Comparison of ENCODE assay signal across 33 cellular contexts in genomic region chr6:150739711-150740349, GRCh38.
A peak's percentile ranks its signal among the peaks of the same experiment; 100 is the strongest.
DNase-seq lines count a peak whose midpoint lies in the region; FAIRE-seq and TF ChIP-seq lines count a peak whose summit lies in the region.
"Had no signal": no experiment of that assay in that cellular context is flagged by ENCODE, and none has a peak within 500 bp of the region (broad histone marks: within the 10 kb centered on the region; RNA-seq: fewer than 3 reads in every experiment).

No MANE protein-coding gene starts in this region.

- H3K36me3 ChIP-seq in breast epithelium (no peaks in the 10 kb centered on the region), astrocyte (ENCODE audit: insufficient read depth, low read length) (no peaks in the 10 kb centered on the region), hepatocyte (replicated peaks; ENCODE audit: insufficient read depth, low read depth) (no peaks in the 10 kb centered on the region)
- H3K36me3 ChIP-seq: adrenal gland, BE2C, cardiac muscle cell, tibial artery had no signal

- H3K4me1 ChIP-seq in breast epithelium (no peaks in the 10 kb centered on the region), astrocyte (ENCODE audit: insufficient read depth, low read length) (peaks cover 4% of the 10 kb centered on the region), hepatocyte (ENCODE audit: insufficient read depth) (peaks cover 7% of the 10 kb centered on the region)
- H3K4me1 ChIP-seq: adrenal gland, BE2C, tibial artery had no signal

- H3K4me2 ChIP-seq in astrocyte (ENCODE audit: low read length) (peak overlapping the region; percentile 15), hepatocyte (no peak overlapping the region)

- POLR2A ChIA-PET in MCF 10A (lab: Yijun Ruan, JAX) = interaction anchor here (1.0 kb wide), 1 partner anchor 75 kb away, joined by 3 read pairs; no protein-coding TSS in a partner anchor

- H3K4me3 ChIP-seq in breast epithelium = no peak overlapping the region
- H3K4me3 ChIP-seq in astrocyte (ENCODE audit: insufficient read depth, low read depth, low read length) = no peak overlapping the region
- no peak overlapping the region for H3K4me3 ChIP-seq in hepatocyte
- H3K4me3 ChIP-seq: adrenal gland, cardiac muscle cell, GM12878, tibial artery had no signal

- H3K27me3 ChIP-seq in breast epithelium (no peaks in the 10 kb centered on the region), astrocyte (ENCODE audit: insufficient read depth, low read length) (no peaks in the 10 kb centered on the region), hepatocyte (no peaks in the 10 kb centered on the region)
- H3K27me3 ChIP-seq: cardiac muscle cell, tibial artery had no signal

- H4K20me1 ChIP-seq in astrocyte (ENCODE audit: insufficient read depth, low read length) = peaks cover 8% of the 10 kb centered on the region
- H4K20me1 ChIP-seq in hepatocyte (ENCODE audit: insufficient read depth, poor library complexity, severe bottlenecking) = no peaks in the 10 kb centered on the region

- CTCF ChIA-PET in MCF 10A (lab: Yijun Ruan, JAX) = interaction anchor here (0.8 to 1.1 kb wide), 2 partner anchors 71 to 321 kb away, joined by 3 to 4 read pairs; no protein-coding TSS in a partner anchor

- no TSS peak for BruUV-seq in MCF 10A (replicated peaks; lab: Mats Ljungman, UMichigan)

- no peaks in the 10 kb centered on the region for H3K4me1 Mint-ChIP-seq in MCF 10A (ENCODE audit: insufficient read depth, unreplicated experiment)
- peaks cover 6% of the 10 kb centered on the region for H3K4me1 Mint-ChIP-seq in astrocyte (ENCODE audit: low read depth, unreplicated experiment)

- DNase-seq in breast epithelium (ENCODE audit: low spot score in 2 of 2) (no peak), MCF 10A (ENCODE audit: unreplicated experiment) (no peak), astrocyte (ENCODE audit: low read depth) (no peak), medulla oblongata (ENCODE audit: extremely low spot score) (peak; percentile 73), substantia nigra (lab: John Stamatoyannopoulos, UW) (no peak), ureter (ENCODE audit: low spot score) (no peak), hepatocyte (ENCODE audit: low spot score) (no peak), NCI-H2029 treated with DMSO at 0.1 percent for 48 hours (lab: John Stamatoyannopoulos, UW) (no peak)
- DNase-seq: 8988T; activated CD4-positive, alpha-beta T cell treated with anti-CD3 and anti-CD28 coated beads for 4 hours; activated T-cell treated with anti-CD3 and anti-CD28 coated beads, Interleukin-2, amount 50 U/mL, for 4 hours; adrenal gland; BE2C; DMS79 treated with DMSO at 0.1 percent for 48 hours; glutamatergic neuron; H7; IMR-90; left cardiac atrium; naive thymus-derived CD8-positive, alpha-beta T cell; NCI-H1105; NCI-H2029; NCI-H345; NCI-H774; retina; stimulated activated CD4-positive, alpha-beta T cell treated with anti-CD3 and anti-CD28 coated beads, Interleukin-12 subunit alpha, Interleukin-12 subunit beta, amount 100 ng/mL, for 4 hours; stimulated activated CD4-positive, alpha-beta T cell treated with anti-CD3 and anti-CD28 coated beads, Interleukin-4, amount 100 ng/mL, for 24 hours; stimulated activated naive CD8-positive, alpha-beta T cell treated with anti-CD3 and anti-CD28 coated beads, Interleukin-15, Interleukin-2, amounts not matched to agents 100 U/mL and 50 U/mL, for 24 hours; T-helper 2 cell; tibial artery had no signal

- H3K9me3 ChIP-seq in breast epithelium = no peaks in the 10 kb centered on the region
- no peaks in the 10 kb centered on the region for H3K9me3 ChIP-seq in astrocyte (ENCODE audit: insufficient read depth, low read depth, low read length)
- H3K9me3 ChIP-seq in hepatocyte (ENCODE audit: low read depth) = no peaks in the 10 kb centered on the region
- H3K9me3 ChIP-seq: adrenal gland, BE2C, tibial artery had no signal

- H3K4me3 Mint-ChIP-seq in MCF 10A (ENCODE audit: unreplicated experiment) (no peak overlapping the region), astrocyte (ENCODE audit: unreplicated experiment) (no peak overlapping the region)
- H3K4me3 Mint-ChIP-seq: activated T-cell treated with anti-CD3 and anti-CD28 coated beads, Interleukin-2, amount 50 U/mL, for 4 hours; naive thymus-derived CD8-positive, alpha-beta T cell had no signal

- H3K9me3 Mint-ChIP-seq in MCF 10A (ENCODE audit: unreplicated experiment) (no peaks in the 10 kb centered on the region), astrocyte (ENCODE audit: unreplicated experiment) (no peaks in the 10 kb centered on the region)
- H3K9me3 Mint-ChIP-seq: activated T-cell treated with anti-CD3 and anti-CD28 coated beads, Interleukin-2, amount 50 U/mL, for 4 hours; naive thymus-derived CD8-positive, alpha-beta T cell had no signal

- WGBS in hepatocyte (ENCODE audit: low lambda C conversion rate, missing lambda C conversion rate) = 63% methylated on average over 2 of the region's 2 CpGs

- TF ChIP-seq CTCF in breast epithelium (IDR thresholded peaks at IDR 0.05) (no peak), MCF 10A (IDR thresholded peaks at IDR 0.05; ENCODE audit: unreplicated experiment) (no peak), astrocyte (IDR thresholded peaks at IDR 0.05; ENCODE audit: insufficient read depth, low read depth, low read length) (no peak), hepatocyte (IDR thresholded peaks at IDR 0.05; ENCODE audit: poor library complexity) (no peak)

- no peak for TF ChIP-seq POLR2A in breast epithelium (IDR thresholded peaks at IDR 0.05)

- peaks cover 28% of the 10 kb centered on the region for H3K79me2 ChIP-seq in astrocyte (ENCODE audit: insufficient read depth, low read length)
- H3K79me2 ChIP-seq in hepatocyte = peaks cover 8% of the 10 kb centered on the region

- FAIRE-seq in astrocyte (lab: Jason Lieb, UNC) = no peak
- FAIRE-seq: endometrium, GM12878 had no signal

- H2AFZ ChIP-seq in astrocyte (ENCODE audit: low read depth, low read length) (no peak overlapping the region), hepatocyte (no peak overlapping the region)

- no peaks in the 10 kb centered on the region for H3K9me2 ChIP-seq in hepatocyte (replicated peaks; ENCODE audit: insufficient read depth)

- intact Hi-C loops in breast epithelium (cut with DNase I; ENCODE audit: low total_unique reads) (no loop called here), MCF 10A (cut with micrococcal nuclease) (no loop called here)

- H3K9ac ChIP-seq in astrocyte (ENCODE audit: low read length) = no peak overlapping the region

- H3K27ac Mint-ChIP-seq in MCF 10A (ENCODE audit: low read depth, unreplicated experiment) (no peak overlapping the region), astrocyte (ENCODE audit: unreplicated experiment) (no peak overlapping the region)
- H3K27ac Mint-ChIP-seq: naive thymus-derived CD8-positive, alpha-beta T cell had no signal

- H3K27ac ChIP-seq in breast epithelium (peak overlapping the region; percentile 15 to 60), astrocyte (ENCODE audit: low read depth, low read length) (no peak overlapping the region), substantia nigra (ENCODE audit: low read depth, low read length, poor library complexity, severe bottlenecking) (peak overlapping the region; percentile 79), hepatocyte (no peak overlapping the region)
- H3K27ac ChIP-seq: adrenal gland, cardiac muscle cell, RWPE1, tibial artery had no signal

- H3K36me3 Mint-ChIP-seq in MCF 10A (ENCODE audit: insufficient read depth, unreplicated experiment) (no peaks in the 10 kb centered on the region), astrocyte (ENCODE audit: low read depth, unreplicated experiment) (no peaks in the 10 kb centered on the region)
- H3K36me3 Mint-ChIP-seq: naive thymus-derived CD8-positive, alpha-beta T cell had no signal

- H3K27me3 Mint-ChIP-seq in MCF 10A (ENCODE audit: insufficient read depth, unreplicated experiment) (no peaks in the 10 kb centered on the region), astrocyte (ENCODE audit: low read depth, unreplicated experiment) (no peaks in the 10 kb centered on the region)

Comparison
In these comparisons a context has a peak if more than half of its experiments do, and no peak if none do; other contexts are left out.
1. H3K27ac ChIP-seq: peak in breast epithelium (2 of 2) and substantia nigra (single experiment); none in astrocyte (single experiment) and hepatocyte (single experiment).